Comparison of ENCODE assay signal across 8 cellular contexts in the genomic region with DNA sequence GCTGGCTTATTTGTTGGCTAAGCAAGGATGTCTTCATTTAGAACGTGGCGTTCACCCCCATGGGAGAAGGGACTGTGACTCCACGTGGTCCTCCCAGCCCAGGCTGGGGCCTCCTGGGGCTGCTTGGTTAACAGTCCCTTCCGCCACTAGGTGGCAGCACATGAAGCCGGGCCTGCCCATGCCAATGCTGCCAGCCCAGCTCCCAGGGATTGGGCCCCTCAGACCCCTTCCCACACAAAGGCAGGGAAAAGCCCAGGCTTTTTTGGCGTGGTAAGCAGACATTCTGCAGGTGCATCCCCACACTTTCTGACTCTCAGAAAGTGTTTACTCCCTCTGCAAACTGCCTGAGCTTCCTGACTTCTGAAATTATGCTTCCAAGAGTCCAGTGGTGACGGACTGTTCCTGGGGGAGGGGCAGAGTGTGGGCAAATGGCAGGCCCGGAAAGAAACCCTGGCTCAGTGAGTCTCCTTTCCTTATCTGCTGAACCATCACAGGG. TPM values are rescaled to one million over a fixed set of nuclear protein-coding genes. Genes with fewer than 3 reads are reported as not detected.
DNase-seq lines count a peak whose midpoint lies in the region; ATAC-seq and TF ChIP-seq lines count a peak whose summit lies in the region.

No MANE protein-coding gene starts in this region.

- TF ChIP-seq RAD21 in neural cell (conservative IDR thresholded peaks at IDR 0.05): peak; percentile 76

- H3K4me3 ChIP-seq in BLaER1 (no peak overlapping the region), H7 (ENCODE audit: insufficient read depth, low read depth, low read length) (no peak overlapping the region), fibroblast of lung (replicated peaks in 1 of 4; ENCODE audit: control extremely low read depth in 1 of 4, insufficient read depth in 1 of 4, low read depth in 3 of 4, low read length in 4 of 4) (no peak overlapping the region), neural cell (ENCODE audit: low read length) (no peak overlapping the region)

- TF ChIP-seq CTCF in fibroblast of lung (conservative IDR thresholded peaks at IDR 0.05 in 1 of 2, IDR thresholded peaks at IDR 0.05 in 1 of 2; ENCODE audit: low read depth in 1 of 2, low read length in 2 of 2) (peak; percentile 80 to 85), neural cell (IDR thresholded peaks at IDR 0.05; ENCODE audit: poor library complexity, severe bottlenecking) (peak; percentile 89)

- no peaks in the 10 kb centered on the region for H3K9me3 Mint-ChIP-seq in activated T-cell treated with anti-CD3 and anti-CD28 coated beads, Interleukin-2, amount 50 U/mL, for 4 hours
- H3K9me3 Mint-ChIP-seq in stimulated activated naive CD8-positive, alpha-beta T cell treated with anti-CD3 and anti-CD28 coated beads, Interleukin-15, amount 100 ng/mL, for 72 hours: no peaks in the 10 kb centered on the region

- H3K4me1 ChIP-seq in BLaER1 (peaks cover 70% of the 10 kb centered on the region), fibroblast of lung (ENCODE audit: control insufficient read depth, extremely low read depth, insufficient read depth, low read length) (peaks cover 2% of the 10 kb centered on the region)

- H2AFZ ChIP-seq in fibroblast of lung (ENCODE audit: low read length) (no peak overlapping the region), neural cell (ENCODE audit: low read depth, low read length) (no peak overlapping the region)

- H3F3A ChIP-seq in neural cell (ENCODE audit: insufficient read depth, low read length, poor library complexity, severe bottlenecking): no peaks in the 10 kb centered on the region

- no peaks in the 10 kb centered on the region for H3K27me3 Mint-ChIP-seq in activated T-cell treated with anti-CD3 and anti-CD28 coated beads, Interleukin-2, amount 50 U/mL, for 4 hours (ENCODE audit: low read depth)
- H3K27me3 Mint-ChIP-seq in stimulated activated naive CD8-positive, alpha-beta T cell treated with anti-CD3 and anti-CD28 coated beads, Interleukin-15, amount 100 ng/mL, for 72 hours: no peaks in the 10 kb centered on the region

- peaks cover 55% of the 10 kb centered on the region for H3K36me3 ChIP-seq in BLaER1
- peaks cover 16% of the 10 kb centered on the region for H3K36me3 ChIP-seq in H7 (replicated peaks; ENCODE audit: control insufficient read depth, insufficient read depth, low read length)
- H3K36me3 ChIP-seq in fibroblast of lung (ENCODE audit: control insufficient read depth, insufficient read depth, low read length): peaks cover 19% of the 10 kb centered on the region
- no peaks in the 10 kb centered on the region for H3K36me3 ChIP-seq in neural cell (ENCODE audit: insufficient read depth, low read length)

- no peaks in the 10 kb centered on the region for H3K9me2 ChIP-seq in neural cell (ENCODE audit: insufficient read depth, low read length)

- TF ChIP-seq EP300 in neural cell (conservative IDR thresholded peaks at IDR 0.05; ENCODE audit: poor library complexity, severe bottlenecking): no peak

- H3K27me3 ChIP-seq in BLaER1 (peaks cover 6% of the 10 kb centered on the region; the same call in 1 of the 2 replicates), H7 (ENCODE audit: control insufficient read depth, insufficient read depth, low read length) (no peaks in the 10 kb centered on the region), fibroblast of lung (ENCODE audit: control insufficient read depth, insufficient read depth, low read length) (peaks cover 2% of the 10 kb centered on the region), neural cell (ENCODE audit: insufficient read depth, low read depth, low read length) (no peaks in the 10 kb centered on the region)

- peaks cover 14% of the 10 kb centered on the region for H3K36me3 Mint-ChIP-seq in activated T-cell treated with anti-CD3 and anti-CD28 coated beads, Interleukin-2, amount 50 U/mL, for 4 hours (ENCODE audit: insufficient read depth)

- H3K4me1 Mint-ChIP-seq in activated T-cell treated with anti-CD3 and anti-CD28 coated beads, Interleukin-2, amount 50 U/mL, for 4 hours (ENCODE audit: low read depth): peaks cover 45% of the 10 kb centered on the region
- peaks cover 68% of the 10 kb centered on the region for H3K4me1 Mint-ChIP-seq in stimulated activated naive CD8-positive, alpha-beta T cell treated with anti-CD3 and anti-CD28 coated beads, Interleukin-15, amount 100 ng/mL, for 72 hours

- H3K4me2 ChIP-seq in BLaER1 (peak overlapping the region; percentile 92), fibroblast of lung (ENCODE audit: extremely low read depth, insufficient read depth, low read length) (no peak overlapping the region), neural cell (ENCODE audit: low read length) (no peak overlapping the region)

- peaks cover 16% of the 10 kb centered on the region for H3K79me2 ChIP-seq in fibroblast of lung (ENCODE audit: control insufficient read depth, insufficient read depth, low read length)
- peaks cover 25% of the 10 kb centered on the region for H3K79me2 ChIP-seq in neural cell (replicated peaks; ENCODE audit: insufficient read depth, low read length)

- H3K9me3 ChIP-seq in BLaER1 (no peaks in the 10 kb centered on the region), fibroblast of lung (ENCODE audit: control insufficient read depth, insufficient read depth, low read depth, low read length) (no peaks in the 10 kb centered on the region), neural cell (ENCODE audit: low read length) (no peaks in the 10 kb centered on the region)

- H3K9ac ChIP-seq in BLaER1: peak overlapping the region; percentile 21; the same call in 1 of the 2 replicates
- no peak overlapping the region for H3K9ac ChIP-seq in fibroblast of lung (ENCODE audit: insufficient read depth, low read length)
- H3K9ac ChIP-seq in neural cell (ENCODE audit: low read length): no peak overlapping the region

- H3K27ac ChIP-seq in BLaER1 (peak overlapping the region; percentile 49), fibroblast of lung (ENCODE audit: insufficient read depth, low read length) (no peak overlapping the region), neural cell (ENCODE audit: low read length) (no peak overlapping the region)

- ATAC-seq in activated T-cell treated with anti-CD3 and anti-CD28 coated beads, Interleukin-2, amount 50 U/mL, for 4 hours: peak; percentile 36 to 41
- ATAC-seq in stimulated activated naive CD8-positive, alpha-beta T cell treated with anti-CD3 and anti-CD28 coated beads, Interleukin-15, amount 100 ng/mL, for 72 hours: peak; percentile 54
- ATAC-seq in esophagus mucosa: no peak

- H3K4me3 Mint-ChIP-seq in activated T-cell treated with anti-CD3 and anti-CD28 coated beads, Interleukin-2, amount 50 U/mL, for 4 hours: peak overlapping the region; percentile 24
- H3K4me3 Mint-ChIP-seq in stimulated activated naive CD8-positive, alpha-beta T cell treated with anti-CD3 and anti-CD28 coated beads, Interleukin-15, amount 100 ng/mL, for 72 hours: peak overlapping the region; percentile 13 to 26

- H4K20me1 ChIP-seq in BLaER1: peaks cover 73% of the 10 kb centered on the region
- H4K20me1 ChIP-seq in fibroblast of lung (ENCODE audit: control insufficient read depth, extremely low read depth, insufficient read depth, low read length): peaks cover 2% of the 10 kb centered on the region
- H4K20me1 ChIP-seq in neural cell (ENCODE audit: insufficient read depth): peaks cover 20% of the 10 kb centered on the region

- no peak overlapping the region for H3K27ac Mint-ChIP-seq in stimulated activated naive CD8-positive, alpha-beta T cell treated with anti-CD3 and anti-CD28 coated beads, Interleukin-15, amount 100 ng/mL, for 72 hours

- peak; percentile 93 for DNase-seq in H7
- DNase-seq in OCI-M1 (lab: John Stamatoyannopoulos, UW): peak; percentile 81
- DNase-seq in activated T-cell treated with anti-CD3 and anti-CD28 coated beads, Interleukin-2, amount 50 U/mL, for 4 hours: peak; percentile 85
- peak; percentile 50 to 57 for DNase-seq in fibroblast of lung (ENCODE audit: low read depth in 2 of 2)
- peak; percentile 78 to 79 for DNase-seq in stimulated activated naive CD8-positive, alpha-beta T cell treated with anti-CD3 and anti-CD28 coated beads, Interleukin-15, amount 100 ng/mL, for 72 hours

TF ChIP-seq in neural cell, 6 proteins besides CTCF, POLR2A, EP300 and RAD21:
- peak; percentile 67 for TF ChIP-seq MXI1 (conservative IDR thresholded peaks at IDR 0.05; ENCODE audit: poor library complexity, severe bottlenecking)
- no peak for TF ChIP-seq TAF1 (IDR thresholded peaks at IDR 0.05; ENCODE audit: low read depth)
- TF ChIP-seq SMC3 (conservative IDR thresholded peaks at IDR 0.05; ENCODE audit: poor library complexity): peak; percentile 87

RNA-seq across cellular contexts. Expression of a gene that starts 3.1 kb away (rescaled TPM):
- total RNA-seq in H7 (2014; rRNA removed; shearing (Covaris generic)): 18.3 and 19.2 TPM in 2 replicates
- total RNA-seq in activated T-cell treated with anti-CD3 and anti-CD28 coated beads, Interleukin-2, amount 50 U/mL, for 4 hours: 100 to 1,000 TPM; 192 to 225 (median 207) TPM
- total RNA-seq in fibroblast of lung (45.7 and 53.8 TPM in 2 replicates), esophagus mucosa (5.6 TPM)
- polyA plus RNA-seq in fibroblast of lung (20.3 and 25.5 TPM in 2 replicates), neural cell (13.0 and 16.3 TPM in 2 replicates)
- polyA plus RNA-seq in fibroblast of lung (2012): 43.3 and 49.6 TPM in 2 replicates
- polyA minus RNA-seq in fibroblast of lung (ENCODE audit: low replicate concordance) (110 and 129 TPM in 2 replicates), neural cell (47.7 and 52.8 TPM in 2 replicates)

RNA-seq across cellular contexts. Expression of a gene that starts 25.1 kb away (rescaled TPM):
- 3.6 and 3.7 TPM in 2 replicates for total RNA-seq in H7 (2014; rRNA removed; shearing (Covaris generic))
- total RNA-seq in activated T-cell treated with anti-CD3 and anti-CD28 coated beads, Interleukin-2, amount 50 U/mL, for 4 hours: 1 to 10 TPM; 2.0 to 2.5 (median 2.2) TPM
- 1.0 and 2.0 TPM in 2 replicates for total RNA-seq in fibroblast of lung
- 0.84 and 1.0 TPM in 2 replicates for polyA plus RNA-seq in fibroblast of lung
- polyA plus RNA-seq in fibroblast of lung (2012): 1.2 and 1.4 TPM in 2 replicates
- 2.9 and 3.9 TPM in 2 replicates for polyA minus RNA-seq in fibroblast of lung (ENCODE audit: low replicate concordance)
- 17.0 and 19.3 TPM in 2 replicates for polyA plus RNA-seq in neural cell
- 32.4 and 33.8 TPM in 2 replicates for polyA minus RNA-seq in neural cell
- 0.44 TPM for total RNA-seq in esophagus mucosa
